Comparison of ENCODE assay signal across 12 cellular contexts in the genomic region with DNA sequence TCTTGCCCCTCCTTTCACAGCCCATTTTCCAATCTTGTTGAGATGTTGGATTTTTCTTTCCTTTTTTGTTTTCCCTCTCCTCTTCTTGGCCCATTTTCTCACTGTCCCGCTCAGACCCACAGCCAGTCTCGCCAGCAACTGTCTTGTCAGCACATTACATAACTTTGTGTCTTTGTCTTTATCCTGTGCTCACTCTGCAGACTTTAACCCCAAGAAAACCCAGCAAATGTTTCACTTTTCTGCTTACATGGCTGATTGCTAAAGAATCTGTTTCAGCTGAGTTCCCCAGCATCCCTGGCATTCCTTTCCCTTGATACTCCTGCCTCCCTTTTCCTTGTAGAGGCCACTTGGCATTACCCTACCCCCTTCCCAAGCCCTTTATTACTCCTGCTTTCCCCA.
"Had no signal": no experiment of that assay in that cellular context is flagged by ENCODE, and none has a peak within 500 bp of the region (broad histone marks: within the 10 kb centered on the region; RNA-seq: fewer than 3 reads in every experiment).

No MANE protein-coding gene starts in this region.

- H3K27me3 ChIP-seq: colonic mucosa, gastrocnemius medialis, testis had no signal

- H3K4me3 ChIP-seq: colonic mucosa, gastrocnemius medialis, psoas muscle, testis had no signal

- H3K4me1 ChIP-seq: colonic mucosa, gastrocnemius medialis, psoas muscle had no signal

- H3K27ac ChIP-seq: colonic mucosa, gastrocnemius medialis, psoas muscle, testis had no signal

- H3K36me3 Mint-ChIP-seq: activated naive CD8-positive, alpha-beta T cell; naive thymus-derived CD8-positive, alpha-beta T cell had no signal

- H3K9me3 Mint-ChIP-seq: naive thymus-derived CD8-positive, alpha-beta T cell had no signal

- DNase-seq: colonic mucosa; effector CD8-positive, alpha-beta T cell; gastrocnemius medialis; left colon; naive thymus-derived CD8-positive, alpha-beta T cell; psoas muscle; stimulated activated CD4-positive, alpha-beta T cell treated with anti-CD3 and anti-CD28 coated beads, Interleukin-4, amount 100 ng/mL, for 1 hour; stimulated activated CD8-positive, alpha-beta memory T cell treated with anti-CD3 and anti-CD28 coated beads, Interleukin-4, amount 100 ng/mL, for 48 hours; stimulated activated naive CD8-positive, alpha-beta T cell treated with anti-CD3 and anti-CD28 coated beads, Interleukin-15, Interleukin-2, amounts not matched to agents 100 U/mL and 50 U/mL, for 24 hours; T-helper 17 cell; testis had no signal

- H3K4me3 Mint-ChIP-seq: activated naive CD8-positive, alpha-beta T cell; naive thymus-derived CD8-positive, alpha-beta T cell; T-helper 17 cell had no signal

- H3K9me3 ChIP-seq: colonic mucosa, gastrocnemius medialis, psoas muscle, testis had no signal

- ATAC-seq: gastrocnemius medialis; left colon; naive thymus-derived CD8-positive, alpha-beta T cell; psoas muscle; T-helper 17 cell had no signal

- H3K36me3 ChIP-seq: colonic mucosa, gastrocnemius medialis had no signal

- H3K27ac Mint-ChIP-seq: activated naive CD8-positive, alpha-beta T cell; naive thymus-derived CD8-positive, alpha-beta T cell; T-helper 17 cell had no signal
